Comparison of ENCODE assay signal across 8 cellular contexts in the genomic region with DNA sequence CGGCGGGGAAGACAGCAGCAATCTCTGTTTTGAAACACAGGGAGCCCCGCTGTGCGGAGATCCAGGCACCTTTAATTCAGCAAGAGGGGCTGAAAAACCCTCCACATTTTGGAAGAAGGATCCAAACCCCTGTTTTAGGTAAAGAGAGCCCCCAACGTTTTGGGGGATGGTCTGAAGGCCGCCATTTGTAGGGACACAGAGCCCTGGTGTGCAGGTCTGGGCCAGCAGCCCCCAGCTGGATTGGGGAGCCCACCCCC. TPM values are rescaled to one million over a fixed set of nuclear protein-coding genes. Genes with fewer than 3 reads are reported as not detected.
DNase-seq lines count a peak whose midpoint lies in the region; ATAC-seq and TF ChIP-seq lines count a peak whose summit lies in the region.

No MANE protein-coding gene starts in this region.

- H3K79me2 ChIP-seq in neural cell (replicated peaks; ENCODE audit: insufficient read depth, low read length) = no peaks in the 10 kb centered on the region

- H3K27me3 ChIP-seq in BJ (ENCODE audit: control insufficient read depth, insufficient read depth, low read length) (no peaks in the 10 kb centered on the region), duodenal mucosa (ENCODE audit: control insufficient read depth in 1 of 2, insufficient read depth in 2 of 2, low read length in 2 of 2) (no peaks in the 10 kb centered on the region), neural cell (ENCODE audit: insufficient read depth, low read depth, low read length) (no peaks in the 10 kb centered on the region)

- H3K27ac ChIP-seq in duodenal mucosa (ENCODE audit: low read depth, low read length) (peak overlapping the region; percentile 88), neural cell (ENCODE audit: low read length) (no peak overlapping the region)

- H3K4me2 ChIP-seq in neural cell (ENCODE audit: low read length) = no peak overlapping the region

- peak overlapping the region; percentile 65 for H3K4me3 ChIP-seq in BJ (ENCODE audit: low read depth, low read length)
- peak overlapping the region; percentile 69 for H3K4me3 ChIP-seq in NB4 (ENCODE audit: low read depth, low read length)
- peak overlapping the region; percentile 76 to 84 for H3K4me3 ChIP-seq in duodenal mucosa (ENCODE audit: low read depth in 1 of 2, low read length in 2 of 2)
- H3K4me3 ChIP-seq in neural cell (ENCODE audit: low read length) = no peak overlapping the region

- TF ChIP-seq EP300 in neural cell (conservative IDR thresholded peaks at IDR 0.05; ENCODE audit: poor library complexity, severe bottlenecking) = no peak

- DNase-seq in BJ (ENCODE audit: low read depth) (no peak), NB4 (ENCODE audit: low read depth) (no peak), OCI-M1 (lab: John Stamatoyannopoulos, UW) (no peak), dermis blood vessel endothelial cell (no peak)
- no peak for DNase-seq in effector CD8-positive, alpha-beta T cell (lab: John Stamatoyannopoulos, UW)

- peaks cover 41 to 42% of the 10 kb centered on the region in 2 donors for H3K4me1 ChIP-seq in duodenal mucosa (ENCODE audit: control insufficient read depth in 1 of 2, insufficient read depth in 2 of 2, low read length in 2 of 2)

- no peak for TF ChIP-seq POLR2A in NB4 (IDR thresholded peaks at IDR 0.05; ENCODE audit: extremely low read depth, insufficient read length)

- no peaks in the 10 kb centered on the region for H3K9me2 ChIP-seq in neural cell (ENCODE audit: insufficient read depth, low read length)

- POLR2A ChIA-PET in BJ (lab: Charles Lee) = interaction anchor here (0.6 to 2.8 kb wide), 3 partner anchors 9 to 112 kb away, joined by 3 to 16 read pairs (median 4); partner anchors contain the start of genes GCDH and JUNB

- TF ChIP-seq CTCF in BJ (IDR thresholded peaks at IDR 0.05; ENCODE audit: insufficient read depth, low read depth, low read length) (no peak), NB4 (IDR thresholded peaks at IDR 0.05; ENCODE audit: low read depth, low read length) (no peak), neural cell (IDR thresholded peaks at IDR 0.05; ENCODE audit: poor library complexity, severe bottlenecking) (no peak)

- no peak for ATAC-seq in HG03095 (IDR thresholded peaks at IDR 0.05; ENCODE audit: unreplicated experiment)

- H4K20me1 ChIP-seq in neural cell (ENCODE audit: insufficient read depth) = no peaks in the 10 kb centered on the region

- no peak for TF ChIP-seq RAD21 in neural cell (conservative IDR thresholded peaks at IDR 0.05)

- CTCF ChIA-PET in BJ (lab: Yijun Ruan, JAX) = interaction anchor here (1.0 to 28.6 kb wide), 7 partner anchors 9 to 69 kb away, joined by 4 to 874 read pairs (median 28); partner anchors contain the start of genes JUNB, PRDX2, RNASEH2A and THSD8

- H2AFZ ChIP-seq in neural cell (ENCODE audit: low read depth, low read length) = no peak overlapping the region

- H3F3A ChIP-seq in neural cell (ENCODE audit: insufficient read depth, low read length, poor library complexity, severe bottlenecking) = no peaks in the 10 kb centered on the region

- H3K9ac ChIP-seq in duodenal mucosa (ENCODE audit: low read depth in 1 of 2, low read length in 2 of 2) (peak overlapping the region; percentile 82 to 85), neural cell (ENCODE audit: low read length) (peak overlapping the region; percentile 60)

- H3K9me3 ChIP-seq in duodenal mucosa (ENCODE audit: control insufficient read depth in 1 of 2, low read length in 2 of 2) (no peaks in the 10 kb centered on the region), neural cell (ENCODE audit: low read length) (no peaks in the 10 kb centered on the region)

- no peaks in the 10 kb centered on the region for H3K36me3 ChIP-seq in BJ (ENCODE audit: control insufficient read depth, insufficient read depth, low read length)
- peaks cover 0 to 3% of the 10 kb centered on the region in 2 donors for H3K36me3 ChIP-seq in duodenal mucosa (ENCODE audit: control insufficient read depth in 1 of 2, insufficient read depth in 2 of 2, low read length in 2 of 2)
- no peaks in the 10 kb centered on the region for H3K36me3 ChIP-seq in neural cell (ENCODE audit: insufficient read depth, low read length)

TF ChIP-seq in neural cell, 6 proteins besides CTCF, POLR2A, EP300 and RAD21:
- TF ChIP-seq, protein P1, sequence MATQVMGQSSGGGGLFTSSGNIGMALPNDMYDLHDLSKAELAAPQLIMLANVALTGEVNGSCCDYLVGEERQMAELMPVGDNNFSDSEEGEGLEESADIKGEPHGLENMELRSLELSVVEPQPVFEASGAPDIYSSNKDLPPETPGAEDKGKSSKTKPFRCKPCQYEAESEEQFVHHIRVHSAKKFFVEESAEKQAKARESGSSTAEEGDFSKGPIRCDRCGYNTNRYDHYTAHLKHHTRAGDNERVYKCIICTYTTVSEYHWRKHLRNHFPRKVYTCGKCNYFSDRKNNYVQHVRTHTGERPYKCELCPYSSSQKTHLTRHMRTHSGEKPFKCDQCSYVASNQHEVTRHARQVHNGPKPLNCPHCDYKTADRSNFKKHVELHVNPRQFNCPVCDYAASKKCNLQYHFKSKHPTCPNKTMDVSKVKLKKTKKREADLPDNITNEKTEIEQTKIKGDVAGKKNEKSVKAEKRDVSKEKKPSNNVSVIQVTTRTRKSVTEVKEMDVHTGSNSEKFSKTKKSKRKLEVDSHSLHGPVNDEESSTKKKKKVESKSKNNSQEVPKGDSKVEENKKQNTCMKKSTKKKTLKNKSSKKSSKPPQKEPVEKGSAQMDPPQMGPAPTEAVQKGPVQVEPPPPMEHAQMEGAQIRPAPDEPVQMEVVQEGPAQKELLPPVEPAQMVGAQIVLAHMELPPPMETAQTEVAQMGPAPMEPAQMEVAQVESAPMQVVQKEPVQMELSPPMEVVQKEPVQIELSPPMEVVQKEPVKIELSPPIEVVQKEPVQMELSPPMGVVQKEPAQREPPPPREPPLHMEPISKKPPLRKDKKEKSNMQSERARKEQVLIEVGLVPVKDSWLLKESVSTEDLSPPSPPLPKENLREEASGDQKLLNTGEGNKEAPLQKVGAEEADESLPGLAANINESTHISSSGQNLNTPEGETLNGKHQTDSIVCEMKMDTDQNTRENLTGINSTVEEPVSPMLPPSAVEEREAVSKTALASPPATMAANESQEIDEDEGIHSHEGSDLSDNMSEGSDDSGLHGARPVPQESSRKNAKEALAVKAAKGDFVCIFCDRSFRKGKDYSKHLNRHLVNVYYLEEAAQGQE (IDR thresholded peaks at IDR 0.05; ENCODE audit: borderline replicate concordance) = no peak
- no peak for TF ChIP-seq SMC3 (conservative IDR thresholded peaks at IDR 0.05; ENCODE audit: poor library complexity)
- TF ChIP-seq POLR2AphosphoS5 (IDR thresholded peaks at IDR 0.05) = no peak
- no peak for TF ChIP-seq MXI1 (conservative IDR thresholded peaks at IDR 0.05; ENCODE audit: poor library complexity, severe bottlenecking)
- no peak for TF ChIP-seq TAF1 (IDR thresholded peaks at IDR 0.05; ENCODE audit: low read depth)
- TF ChIP-seq EZH2 (IDR thresholded peaks at IDR 0.05; ENCODE audit: borderline replicate concordance, insufficient read depth, low read length, poor library complexity, severe bottlenecking) = no peak

RNA-seq across cellular contexts. Expression of gene HOOK2, which starts 3.5 kb away (rescaled TPM):
- polyA plus RNA-seq in BJ (2011; rRNA removed) (6.3 and 10.4 TPM in 2 replicates), neural cell (28.4 and 44.3 TPM in 2 replicates)
- polyA minus RNA-seq in BJ (2011; rRNA and poly(A)+ RNA removed) = 7.0 and 8.1 TPM in 2 replicates
- polyA minus RNA-seq in neural cell = 14.9 and 16.1 TPM in 2 replicates
- total RNA-seq in dermis blood vessel endothelial cell = 12.1 and 14.8 TPM in 2 replicates

RNA-seq across cellular contexts. Expression of gene JUNB, which starts 12.5 kb away (rescaled TPM):
- polyA plus RNA-seq in BJ (2011; rRNA removed) (36.8 and 49.4 TPM in 2 replicates), neural cell (18.7 and 29.4 TPM in 2 replicates)
- 15.3 and 17.3 TPM in 2 replicates for polyA minus RNA-seq in BJ (2011; rRNA and poly(A)+ RNA removed)
- 14.1 and 26.8 TPM in 2 replicates for polyA minus RNA-seq in neural cell
- total RNA-seq in dermis blood vessel endothelial cell = 61.1 and 151 TPM in 2 replicates

RNA-seq across cellular contexts. Expression of gene PRDX2, which starts 22.8 kb away (rescaled TPM):
- 165 and 267 TPM in 2 replicates for polyA plus RNA-seq in BJ (2011; rRNA removed)
- polyA minus RNA-seq in BJ (2011; rRNA and poly(A)+ RNA removed) = 134 and 154 TPM in 2 replicates
- 832 and 882 TPM in 2 replicates for polyA plus RNA-seq in neural cell
- polyA minus RNA-seq in neural cell = 318 and 324 TPM in 2 replicates
- total RNA-seq in dermis blood vessel endothelial cell = 214 and 278 TPM in 2 replicates

RNA-seq across cellular contexts. Expression of gene THSD8, which starts 23.0 kb away (rescaled TPM):
- polyA plus RNA-seq in BJ (2011; rRNA removed) (0.75 and 2.6 TPM in 2 replicates), neural cell (not detected in 2 replicates)
- 4.6 and 5.3 TPM in 2 replicates for polyA minus RNA-seq in BJ (2011; rRNA and poly(A)+ RNA removed)
- polyA minus RNA-seq in neural cell = not detected in 2 replicates
- 0.23 TPM in 1 of 2 replicates, not detected in the other for total RNA-seq in dermis blood vessel endothelial cell

RNA-seq across cellular contexts. Expression of gene BEST2, which starts 27.2 kb away (rescaled TPM):
- polyA plus RNA-seq in BJ (2011; rRNA removed) = not detected in 2 replicates
- not detected in 2 replicates for polyA minus RNA-seq in BJ (2011; rRNA and poly(A)+ RNA removed)
- not detected in 2 replicates for polyA plus RNA-seq in neural cell
- polyA minus RNA-seq in neural cell = not detected in 2 replicates
- not detected in 2 replicates for total RNA-seq in dermis blood vessel endothelial cell
